ENCODE assay signal across 10 cellular contexts in genomic region chr17:66649818-66650489, GRCh38.
"Had no signal": no experiment of that assay in that cellular context is flagged by ENCODE, and none has a peak within 500 bp of the region (broad histone marks: within the 10 kb centered on the region; RNA-seq: fewer than 3 reads in every experiment).

No MANE protein-coding gene starts in this region.

- H3K9me3 ChIP-seq: lower lobe of right lung, tibial nerve, vagina had no signal

- DNase-seq: activated naive CD4-positive, alpha-beta T cell treated with anti-CD3 and anti-CD28 coated beads, Interleukin-2, amount 10 ng/mL, durations not matched to agents 7 days and 5 days; brain microvascular endothelial cell; left cardiac atrium; lower lobe of right lung; stimulated activated CD4-positive, alpha-beta T cell treated with anti-CD3 and anti-CD28 coated beads, Interleukin-4, amount 100 ng/mL, for 4 hours had no signal

- H3K4me3 ChIP-seq: lower lobe of right lung, tibial nerve, vagina had no signal

- H3K4me1 Mint-ChIP-seq: mesothelial cell of epicardium had no signal

- H3K4me1 ChIP-seq: lower lobe of right lung, parathyroid adenoma had no signal

- ATAC-seq: esophagus mucosa, left cardiac atrium, lower lobe of right lung had no signal

- H3K36me3 Mint-ChIP-seq: mesothelial cell of epicardium had no signal

- H3K9me3 Mint-ChIP-seq: activated naive CD4-positive, alpha-beta T cell treated with anti-CD3 and anti-CD28 coated beads, Interleukin-2, amount 10 ng/mL, durations not matched to agents 7 days and 5 days; mesothelial cell of epicardium had no signal

- H3K27me3 ChIP-seq: brain microvascular endothelial cell, tibial nerve, vagina had no signal

- H3K27ac ChIP-seq: brain microvascular endothelial cell, lower lobe of right lung, parathyroid adenoma, tibial nerve, vagina had no signal

- H3K27me3 Mint-ChIP-seq: activated naive CD4-positive, alpha-beta T cell treated with anti-CD3 and anti-CD28 coated beads, Interleukin-2, amount 10 ng/mL, durations not matched to agents 7 days and 5 days had no signal

- H3K27ac Mint-ChIP-seq: activated naive CD4-positive, alpha-beta T cell treated with anti-CD3 and anti-CD28 coated beads, Interleukin-2, amount 10 ng/mL, durations not matched to agents 7 days and 5 days; mesothelial cell of epicardium had no signal

- H3K36me3 ChIP-seq: brain microvascular endothelial cell, vagina had no signal

- H3K4me3 Mint-ChIP-seq: activated naive CD4-positive, alpha-beta T cell treated with anti-CD3 and anti-CD28 coated beads, Interleukin-2, amount 10 ng/mL, durations not matched to agents 7 days and 5 days; mesothelial cell of epicardium had no signal
